Comparison of ENCODE assay signal across 9 cellular contexts in the genomic region with DNA sequence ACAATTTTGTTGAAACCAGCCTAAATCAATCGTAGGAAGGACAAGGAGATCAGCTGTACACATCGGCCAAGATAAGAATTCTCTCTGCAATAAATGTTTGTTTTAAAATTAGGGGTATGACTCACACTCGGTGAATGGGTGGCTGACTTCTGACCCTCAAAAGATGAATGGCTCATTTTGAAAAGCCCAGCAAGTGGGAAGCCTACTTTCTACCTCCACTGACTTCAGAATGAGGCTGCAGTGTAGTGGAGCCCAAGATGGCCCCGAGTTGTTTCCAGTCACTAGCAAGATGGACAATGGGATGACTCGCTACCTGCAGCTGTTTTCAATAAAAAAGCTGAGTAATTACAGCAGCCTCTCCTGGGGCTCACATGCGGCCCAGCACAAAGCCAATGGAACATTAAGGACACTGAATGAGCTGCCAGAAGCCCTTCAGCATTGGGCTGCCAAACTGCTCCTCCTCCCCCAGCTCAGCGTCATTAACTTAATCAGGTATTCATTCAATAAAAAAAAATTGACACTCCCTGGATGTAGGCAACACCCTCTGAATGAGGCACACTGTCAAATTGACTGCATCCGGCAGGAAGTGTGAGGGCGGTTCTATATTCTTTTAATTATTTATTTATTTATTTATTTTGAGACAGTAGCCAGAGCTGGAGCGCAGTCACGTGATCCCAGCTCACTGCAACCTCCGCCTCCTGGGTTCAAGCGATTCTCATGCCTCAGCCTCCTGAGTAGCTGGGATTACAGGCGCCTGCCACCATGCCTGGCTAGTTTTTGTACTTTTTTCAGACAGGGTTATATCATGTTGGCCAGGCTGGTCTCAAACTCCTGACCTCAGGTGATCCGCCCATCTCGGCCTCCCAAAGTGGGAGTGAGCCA.
DNase-seq lines count a peak whose midpoint lies in the region; ATAC-seq and TF ChIP-seq lines count a peak whose summit lies in the region.
"Had no signal": no experiment of that assay in that cellular context is flagged by ENCODE, and none has a peak within 500 bp of the region (broad histone marks: within the 10 kb centered on the region; RNA-seq: fewer than 3 reads in every experiment).

No MANE protein-coding gene starts in this region.

- POLR2A ChIA-PET in HEK293 (lab: Yijun Ruan, JAX): no interaction called here
- POLR2A ChIA-PET in activated CD4-positive, alpha-beta memory T cell treated with anti-CD3 and anti-CD28 coated beads, Interleukin-2, amount 10 ng/mL, durations not matched to agents 7 days and 5 days (lab: Charles Lee): no interaction called here
- POLR2A ChIA-PET in CD4-positive, alpha-beta T cell (lab: Charles Lee): no interaction called here

- H3K27ac ChIP-seq in HEK293 (ENCODE audit: extremely low read depth, low read depth, low read length) (no peak overlapping the region), skeletal muscle tissue (ENCODE audit: low read depth, low read length) (peak overlapping the region; percentile 26)
- no peak overlapping the region for H3K27ac ChIP-seq in CD4-positive, alpha-beta T cell (ENCODE audit: low read depth, low read length)

- TF ChIP-seq CTCF in HEK293 (tag by site-specific recombination; IDR thresholded peaks at IDR 0.05): no peak
- TF ChIP-seq CTCF in fibroblast of the aortic adventitia (IDR thresholded peaks at IDR 0.05; ENCODE audit: insufficient read depth, low read length): no peak
- TF ChIP-seq CTCF in CD4-positive, alpha-beta T cell (IDR thresholded peaks at IDR 0.05): no peak

- H3K4me1 Mint-ChIP-seq in activated CD4-positive, alpha-beta memory T cell treated with anti-CD3 and anti-CD28 coated beads, Interleukin-2, amount 10 ng/mL, durations not matched to agents 7 days and 5 days: no peaks in the 10 kb centered on the region
- H3K4me1 Mint-ChIP-seq in CD4-positive, alpha-beta T cell (ENCODE audit: low read depth): no peaks in the 10 kb centered on the region
- H3K4me1 Mint-ChIP-seq: activated naive CD4-positive, alpha-beta T cell treated with anti-CD3 and anti-CD28 coated beads, Interleukin-2, amount 10 ng/mL, durations not matched to agents 7 days and 5 days had no signal

- intact Hi-C loops in CD4-positive, alpha-beta T cell (cut with DNase I, micrococcal nuclease): no loop called here

- no peak for ATAC-seq in CD4-positive, alpha-beta T cell (ENCODE audit: poor library complexity)

- H3K4me1 ChIP-seq in HEK293 (ENCODE audit: control insufficient read depth, insufficient read depth, low read length) (peaks cover 13% of the 10 kb centered on the region), skeletal muscle tissue (ENCODE audit: control insufficient read depth in 3 of 3, insufficient read depth in 3 of 3, low read length in 3 of 3) (peaks cover 9 to 30% (median 15%) of the 10 kb centered on the region in 3 donors)

- no peak overlapping the region for H3K4me3 Mint-ChIP-seq in activated CD4-positive, alpha-beta memory T cell treated with anti-CD3 and anti-CD28 coated beads, Interleukin-2, amount 10 ng/mL, durations not matched to agents 7 days and 5 days
- H3K4me3 Mint-ChIP-seq in CD4-positive, alpha-beta T cell: no peak overlapping the region
- H3K4me3 Mint-ChIP-seq: activated naive CD4-positive, alpha-beta T cell treated with anti-CD3 and anti-CD28 coated beads, Interleukin-2, amount 10 ng/mL, durations not matched to agents 7 days and 5 days had no signal

- H3K36me3 Mint-ChIP-seq in activated CD4-positive, alpha-beta memory T cell treated with anti-CD3 and anti-CD28 coated beads, Interleukin-2, amount 10 ng/mL, durations not matched to agents 7 days and 5 days (ENCODE audit: low read depth): peaks cover 3% of the 10 kb centered on the region
- H3K36me3 Mint-ChIP-seq in CD4-positive, alpha-beta T cell (ENCODE audit: low read depth): no peaks in the 10 kb centered on the region

- CTCF ChIA-PET in HEK293 (lab: Yijun Ruan, JAX): interaction anchor here (0.5 to 1.6 kb wide), 7 partner anchors 13 to 650 kb away, joined by 3 to 8 read pairs (median 3); no protein-coding TSS in a partner anchor
- CTCF ChIA-PET in activated CD4-positive, alpha-beta memory T cell treated with anti-CD3 and anti-CD28 coated beads, Interleukin-2, amount 10 ng/mL, durations not matched to agents 7 days and 5 days (lab: Charles Lee): interaction anchor here (1.3 to 3.5 kb wide), 2 partner anchors 13 to 64 kb away, joined by 3 to 15 read pairs; no protein-coding TSS in a partner anchor
- CTCF ChIA-PET in CD4-positive, alpha-beta T cell (lab: Charles Lee): interaction anchor here (0.9 kb wide), 1 partner anchor 14 kb away, joined by 3 read pairs; no protein-coding TSS in a partner anchor

- no peaks in the 10 kb centered on the region for H3K27me3 ChIP-seq in skeletal muscle tissue (ENCODE audit: control insufficient read depth in 3 of 3, insufficient read depth in 3 of 3, low read length in 3 of 3)
- no peaks in the 10 kb centered on the region for H3K27me3 ChIP-seq in CD4-positive, alpha-beta T cell (ENCODE audit: control insufficient read depth, insufficient read depth, low read length)

- H3K36me3 ChIP-seq in HEK293 (ENCODE audit: control insufficient read depth in 2 of 2, insufficient read depth in 1 of 2, low read length in 2 of 2) (no peaks in the 10 kb centered on the region), skeletal muscle tissue (ENCODE audit: control insufficient read depth in 3 of 3, insufficient read depth in 3 of 3, low read length in 3 of 3) (no peaks in the 10 kb centered on the region)

- H3K27ac Mint-ChIP-seq in activated CD4-positive, alpha-beta memory T cell treated with anti-CD3 and anti-CD28 coated beads, Interleukin-2, amount 10 ng/mL, durations not matched to agents 7 days and 5 days: no peak overlapping the region
- H3K27ac Mint-ChIP-seq in CD4-positive, alpha-beta T cell: no peak overlapping the region
- H3K27ac Mint-ChIP-seq: activated naive CD4-positive, alpha-beta T cell treated with anti-CD3 and anti-CD28 coated beads, Interleukin-2, amount 10 ng/mL, durations not matched to agents 7 days and 5 days had no signal

- no peaks in the 10 kb centered on the region for H3K9me3 ChIP-seq in HEK293 (ENCODE audit: control insufficient read depth, insufficient read depth, low read depth, low read length)
- no peaks in the 10 kb centered on the region for H3K9me3 ChIP-seq in skeletal muscle tissue (ENCODE audit: control insufficient read depth in 3 of 3, low read length in 3 of 3)
- no peaks in the 10 kb centered on the region for H3K9me3 ChIP-seq in CD4-positive, alpha-beta T cell (ENCODE audit: control insufficient read depth, low read length)

- H3K4me3 ChIP-seq in HEK293 (ENCODE audit: low read depth, low read length) (no peak overlapping the region), fibroblast of the aortic adventitia (ENCODE audit: low read depth, low read length) (no peak overlapping the region), skeletal muscle tissue (ENCODE audit: low read length in 3 of 3) (no peak overlapping the region)

- no peaks in the 10 kb centered on the region for H3K9me3 Mint-ChIP-seq in activated CD4-positive, alpha-beta memory T cell treated with anti-CD3 and anti-CD28 coated beads, Interleukin-2, amount 10 ng/mL, durations not matched to agents 7 days and 5 days
- no peaks in the 10 kb centered on the region for H3K9me3 Mint-ChIP-seq in CD4-positive, alpha-beta T cell
- H3K9me3 Mint-ChIP-seq: activated naive CD4-positive, alpha-beta T cell treated with anti-CD3 and anti-CD28 coated beads, Interleukin-2, amount 10 ng/mL, durations not matched to agents 7 days and 5 days had no signal

- no peaks in the 10 kb centered on the region for H3K27me3 Mint-ChIP-seq in activated CD4-positive, alpha-beta memory T cell treated with anti-CD3 and anti-CD28 coated beads, Interleukin-2, amount 10 ng/mL, durations not matched to agents 7 days and 5 days
- H3K27me3 Mint-ChIP-seq in CD4-positive, alpha-beta T cell: no peaks in the 10 kb centered on the region
- H3K27me3 Mint-ChIP-seq: activated naive CD4-positive, alpha-beta T cell treated with anti-CD3 and anti-CD28 coated beads, Interleukin-2, amount 10 ng/mL, durations not matched to agents 7 days and 5 days had no signal

- DNase-seq in RPMI7951 (ENCODE audit: low read depth): peak; percentile 99
- DNase-seq in fibroblast of the aortic adventitia (ENCODE audit: low read depth): peak; percentile 95
- no peak for DNase-seq in stimulated activated naive CD4-positive, alpha-beta T cell (lab: John Stamatoyannopoulos, UW)
- DNase-seq in activated CD4-positive, alpha-beta memory T cell treated with anti-CD3 and anti-CD28 coated beads, Interleukin-2, amount 10 ng/mL, durations not matched to agents 7 days and 5 days: no peak
- no peak for DNase-seq in CD4-positive, alpha-beta T cell
- no peak for DNase-seq in 8988T
- DNase-seq: activated naive CD4-positive, alpha-beta T cell treated with anti-CD3 and anti-CD28 coated beads, Interleukin-2, amount 10 ng/mL, durations not matched to agents 7 days and 5 days had no signal

- no peak overlapping the region for H3K9ac ChIP-seq in skeletal muscle tissue (ENCODE audit: low read depth in 1 of 3, low read length in 3 of 3)

TF ChIP-seq in HEK293, 187 proteins besides CTCF, POLR2A, EP300 and RAD21 (continues in another document):
- TF ChIP-seq GLI2 (tag by site-specific recombination; IDR thresholded peaks at IDR 0.05; ENCODE audit: borderline replicate concordance, low read depth) (no peak), TRIM28 (IDR thresholded peaks at IDR 0.05; ENCODE audit: borderline replicate concordance, low read length) (no peak), ZNF701 (tag by site-specific recombination; IDR thresholded peaks at IDR 0.05) (no peak), ZNF830 (tag by site-specific recombination; IDR thresholded peaks at IDR 0.05; ENCODE audit: low read depth) (no peak), ZNF664 (tag by site-specific recombination; IDR thresholded peaks at IDR 0.05) (no peak)
- TF ChIP-seq, protein P1, sequence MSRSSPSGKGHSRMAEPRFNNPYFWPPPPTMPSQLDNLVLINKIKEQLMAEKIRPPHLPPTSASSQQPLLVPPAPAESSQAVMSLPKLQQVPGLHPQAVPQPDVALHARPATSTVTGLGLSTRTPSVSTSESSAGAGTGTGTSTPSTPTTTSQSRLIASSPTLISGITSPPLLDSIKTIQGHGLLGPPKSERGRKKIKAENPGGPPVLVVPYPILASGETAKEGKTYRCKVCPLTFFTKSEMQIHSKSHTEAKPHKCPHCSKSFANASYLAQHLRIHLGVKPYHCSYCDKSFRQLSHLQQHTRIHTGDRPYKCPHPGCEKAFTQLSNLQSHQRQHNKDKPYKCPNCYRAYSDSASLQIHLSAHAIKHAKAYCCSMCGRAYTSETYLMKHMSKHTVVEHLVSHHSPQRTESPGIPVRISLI (tag by site-specific recombination; IDR thresholded peaks at IDR 0.05): peak; percentile 58; the same call in 1 of the 2 replicates

Comparison
In these comparisons a context has a peak if more than half of its experiments do, and no peak if none do; other contexts are left out.
1. DNase-seq: peak in RPMI7951 (single experiment) and fibroblast of the aortic adventitia (single experiment); none in stimulated activated naive CD4-positive, alpha-beta T cell (0 of 6), activated CD4-positive, alpha-beta memory T cell treated with anti-CD3 and anti-CD28 coated beads, Interleukin-2, amount 10 ng/mL, durations not matched to agents 7 days and 5 days (single experiment), CD4-positive, alpha-beta T cell (0 of 10) and 8988T (single experiment).